Comparison of ENCODE assay signal across 15 cellular contexts in the genomic region with DNA sequence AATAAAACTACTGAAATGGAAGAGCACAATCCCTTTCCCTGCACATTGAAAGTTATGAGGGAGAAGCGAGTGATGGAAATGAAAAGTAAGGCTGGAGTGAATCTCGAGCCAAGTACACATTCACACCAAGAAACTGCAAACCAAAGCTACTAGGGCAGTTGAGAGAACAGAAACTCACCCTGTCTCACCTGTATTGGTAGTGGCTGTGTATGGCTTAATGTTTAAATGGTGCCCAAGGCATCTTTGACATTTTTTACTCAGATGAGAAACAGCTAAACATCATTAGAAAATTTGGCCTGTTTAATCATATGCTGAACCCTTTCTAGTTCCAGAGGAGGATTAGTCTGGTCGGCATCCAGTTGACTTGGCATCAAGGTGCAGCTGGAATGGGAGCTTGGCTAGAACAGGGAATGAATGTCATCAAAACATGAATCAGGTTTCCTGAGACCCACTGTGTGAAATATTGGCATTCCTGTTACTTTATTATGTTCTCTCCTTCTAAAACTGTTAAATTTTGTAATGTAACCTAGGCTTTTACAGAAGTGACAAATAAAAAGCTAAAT.
DNase-seq lines count a peak whose midpoint lies in the region; ATAC-seq and TF ChIP-seq lines count a peak whose summit lies in the region.
"Had no signal": no experiment of that assay in that cellular context is flagged by ENCODE, and none has a peak within 500 bp of the region (broad histone marks: within the 10 kb centered on the region; RNA-seq: fewer than 3 reads in every experiment).

No MANE protein-coding gene starts in this region.

- in situ Hi-C loops in brain microvascular endothelial cell (cut with HindIII; ENCODE audit: low pct_ligation_motif_present, low sequenced_read_pairs), result no loop called here

- CTCF ChIA-PET in HEK293T (lab: Yijun Ruan, JAX), result no interaction called here

- ATAC-seq in GM18909 (IDR thresholded peaks at IDR 0.05; ENCODE audit: poor library complexity, unreplicated experiment) (peak; percentile 74), GM21717 (IDR thresholded peaks at IDR 0.05; ENCODE audit: unreplicated experiment) (peak; percentile 78), HG03280 (IDR thresholded peaks at IDR 0.05; ENCODE audit: unreplicated experiment) (peak; percentile 39), GM18519 (IDR thresholded peaks at IDR 0.05; ENCODE audit: low FRiP score, unreplicated experiment) (no peak)
- ATAC-seq: activated CD4-positive, alpha-beta T cell treated with anti-CD3 and anti-CD28 coated beads for 36 hours had no signal

- POLR2A ChIA-PET in HEK293T (lab: Yijun Ruan, JAX), result no interaction called here

- no peaks in the 10 kb centered on the region for H3K36me3 ChIP-seq in brain microvascular endothelial cell (replicated peaks)
- H3K36me3 ChIP-seq: spleen had no signal

- TF ChIP-seq CTCF in fibroblast of the aortic adventitia (IDR thresholded peaks at IDR 0.05; ENCODE audit: insufficient read depth, low read length), result no peak
- TF ChIP-seq CTCF in brain microvascular endothelial cell (IDR thresholded peaks at IDR 0.05; ENCODE audit: low read depth, low read length, missing control alignments), result no peak

- no peak overlapping the region for H3K4me3 ChIP-seq in fibroblast of the aortic adventitia (ENCODE audit: low read depth, low read length)
- H3K4me3 ChIP-seq in brain microvascular endothelial cell (ENCODE audit: low read depth, low read length), result no peak overlapping the region

- no peak overlapping the region for H3K27ac ChIP-seq in brain microvascular endothelial cell

- DNase-seq in fibroblast of the aortic adventitia (ENCODE audit: low read depth) (peak; percentile 1), brain microvascular endothelial cell (no peak), NCI-H1092 treated with DMSO at 0.1 percent for 48 hours (lab: John Stamatoyannopoulos, UW) (no peak), HEK293T (ENCODE audit: extremely low spot score) (no peak)
- DNase-seq: activated CD4-positive, alpha-beta T cell treated with anti-CD3 and anti-CD28 coated beads for 36 hours; activated T-cell treated with anti-CD3 and anti-CD28 coated beads, Interleukin-2, amount 50 U/mL, for 48 hours; CD8-positive, alpha-beta memory T cell; H9; NCI-H146; NCI-H82; spleen had no signal

- H3K27me3 ChIP-seq in brain microvascular endothelial cell (replicated peaks), result no peaks in the 10 kb centered on the region
- H3K27me3 ChIP-seq: spleen had no signal

TF ChIP-seq in HEK293T, 16 proteins besides CTCF, POLR2A, EP300 and RAD21:
- TF ChIP-seq ZNF384 (IDR thresholded peaks at IDR 0.05) (no peak), SP1 (IDR thresholded peaks at IDR 0.05) (no peak), BHLHE40 (IDR thresholded peaks at IDR 0.05; ENCODE audit: borderline replicate concordance) (no peak), HDGF (IDR thresholded peaks at IDR 0.05; ENCODE audit: borderline replicate concordance) (no peak)
- TF ChIP-seq, protein P1, sequence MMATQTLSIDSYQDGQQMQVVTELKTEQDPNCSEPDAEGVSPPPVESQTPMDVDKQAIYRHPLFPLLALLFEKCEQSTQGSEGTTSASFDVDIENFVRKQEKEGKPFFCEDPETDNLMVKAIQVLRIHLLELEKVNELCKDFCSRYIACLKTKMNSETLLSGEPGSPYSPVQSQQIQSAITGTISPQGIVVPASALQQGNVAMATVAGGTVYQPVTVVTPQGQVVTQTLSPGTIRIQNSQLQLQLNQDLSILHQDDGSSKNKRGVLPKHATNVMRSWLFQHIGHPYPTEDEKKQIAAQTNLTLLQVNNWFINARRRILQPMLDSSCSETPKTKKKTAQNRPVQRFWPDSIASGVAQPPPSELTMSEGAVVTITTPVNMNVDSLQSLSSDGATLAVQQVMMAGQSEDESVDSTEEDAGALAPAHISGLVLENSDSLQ (IDR thresholded peaks at IDR 0.05), result no peak
